In the genomic region with DNA sequence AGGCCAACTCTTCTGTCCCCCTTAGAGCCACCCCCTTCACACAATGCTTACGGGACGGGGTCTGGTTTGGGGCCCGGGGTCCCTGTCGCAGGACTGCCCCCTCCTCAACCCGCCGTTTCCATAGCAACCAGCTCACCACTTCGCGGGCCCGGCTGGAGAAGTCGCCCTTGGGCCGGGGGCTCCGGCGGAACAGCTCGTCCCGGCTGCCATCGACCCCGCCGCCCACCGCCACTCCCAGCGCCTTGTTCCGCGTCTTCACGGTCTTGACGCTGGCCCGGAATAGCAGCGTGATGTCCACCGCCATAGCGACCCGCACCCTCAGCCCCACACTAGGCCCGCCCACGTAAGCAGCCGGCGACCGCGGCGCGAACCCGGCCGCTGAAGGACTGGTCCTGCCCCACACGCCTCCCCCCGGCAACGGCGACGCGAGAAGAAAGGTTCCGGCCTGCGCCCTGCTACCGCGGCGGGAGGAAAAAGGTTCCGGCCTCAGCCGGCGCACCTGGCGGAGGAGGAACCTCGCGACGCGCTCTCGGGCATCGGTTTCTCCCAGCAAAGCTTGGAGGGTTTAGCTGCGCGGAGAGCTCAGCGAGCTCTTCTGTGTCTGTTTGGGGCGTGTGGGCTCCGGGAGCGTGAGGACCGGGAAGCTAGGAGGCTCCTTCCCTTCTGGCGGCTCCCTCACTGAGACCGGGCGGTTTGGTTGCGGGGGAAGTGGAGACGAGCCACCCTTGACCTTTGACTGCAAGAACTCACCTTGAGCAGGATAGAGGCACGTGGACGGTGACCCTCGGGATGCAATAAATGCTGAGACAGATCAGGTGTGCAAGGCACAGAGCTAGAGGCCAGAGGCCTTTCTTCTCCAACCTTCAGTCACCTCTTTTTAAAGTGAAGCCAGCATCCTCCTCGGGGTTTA, we compare ENCODE assay signal across 1 cellular context.
TF ChIP-seq lines count a peak whose summit lies in the region.

A gene (minus strand): TSS at position 388 of the 910 bp plus-strand sequence. CDS start 84 bp downstream, at position 304.

TF ChIP-seq in HCT116, 20 proteins besides CTCF, POLR2A, EP300 and RAD21 (continued from another document):
- TF ChIP-seq SP1 (IDR thresholded peaks at IDR 0.05; ENCODE audit: low read depth) (peak; percentile 93), YY1 (IDR thresholded peaks at IDR 0.05; ENCODE audit: extremely low read depth, insufficient replicate concordance, low read depth, low read length) (peak; percentile 87), JUND (IDR thresholded peaks at IDR 0.05) (no peak; the same call in 1 of the 2 replicates), ELF1 (IDR thresholded peaks at IDR 0.05; ENCODE audit: borderline replicate concordance, low read depth) (peak; percentile 24; the same call in 1 of the 2 replicates), EGR1 (IDR thresholded peaks at IDR 0.05; ENCODE audit: low read depth) (peak; percentile 85), ZFX (IDR thresholded peaks at IDR 0.05) (peak; percentile 96), EZH2phosphoT487 (IDR thresholded peaks at IDR 0.05; ENCODE audit: borderline replicate concordance) (no peak), CBX3 (IDR thresholded peaks at IDR 0.05; ENCODE audit: low read depth) (peak; percentile 100)
- TF ChIP-seq, protein P1, sequence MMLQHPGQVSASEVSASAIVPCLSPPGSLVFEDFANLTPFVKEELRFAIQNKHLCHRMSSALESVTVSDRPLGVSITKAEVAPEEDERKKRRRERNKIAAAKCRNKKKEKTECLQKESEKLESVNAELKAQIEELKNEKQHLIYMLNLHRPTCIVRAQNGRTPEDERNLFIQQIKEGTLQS (IDR thresholded peaks at IDR 0.05): no peak
